Comparison of ENCODE assay signal across 7 cellular contexts in the genomic region with DNA sequence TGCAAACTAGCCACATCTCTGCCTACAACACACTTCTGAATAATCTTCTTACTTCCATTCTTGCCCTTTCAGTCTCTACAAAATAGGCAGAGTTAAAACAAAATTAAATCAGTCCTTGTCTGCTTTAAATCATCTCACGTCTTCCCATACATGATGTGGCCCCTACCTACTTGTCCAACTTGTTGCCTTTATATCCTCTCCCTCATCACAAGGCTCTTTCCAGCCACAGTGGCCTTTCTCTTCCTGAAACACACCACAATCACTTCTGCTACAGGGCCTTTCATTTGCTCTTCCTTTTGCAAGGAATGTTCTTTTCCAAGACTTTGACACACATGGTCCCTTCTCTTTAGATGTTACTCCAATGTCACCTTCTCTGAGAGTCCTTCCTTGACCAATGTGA. TPM values are rescaled to one million over a fixed set of nuclear protein-coding genes. Genes with fewer than 3 reads are reported as not detected.
DNase-seq lines count a peak whose midpoint lies in the region; ATAC-seq and TF ChIP-seq lines count a peak whose summit lies in the region.

No MANE protein-coding gene starts in this region.

- H3K4me2 ChIP-seq in H9 (ENCODE audit: insufficient read depth, insufficient read length, low read length), result peak overlapping the region; percentile 98

- peak overlapping the region; percentile 79 for H3K9ac ChIP-seq in H9 (ENCODE audit: extremely low read depth, insufficient read length, low read length)

- no peak overlapping the region for H4K5ac ChIP-seq in H9 (ENCODE audit: insufficient read length, low read depth, low read length)

- H3K9me3 Mint-ChIP-seq in H9, result no peaks in the 10 kb centered on the region
- no peaks in the 10 kb centered on the region for H3K9me3 Mint-ChIP-seq in Calu3 (ENCODE audit: low read depth, unreplicated experiment)

- no TSS peak for BruUV-seq in Calu3 (replicated peaks; lab: Mats Ljungman, UMichigan)

- intact Hi-C loops in Calu3 (cut with micrococcal nuclease; ENCODE audit: unreplicated experiment), result no loop called here

- H2BK15ac ChIP-seq in H9 (ENCODE audit: low read depth, low read length), result no peak overlapping the region

- no peak overlapping the region for H3K4ac ChIP-seq in H9 (ENCODE audit: low read depth, low read length)

- peaks cover 44% of the 10 kb centered on the region; the same call in 1 of the 2 replicates for H3K79me2 ChIP-seq in H9 (ENCODE audit: insufficient read depth, low read length)

- ATAC-seq in thoracic aorta (ENCODE audit: insufficient number of reproducible peaks, low FRiP score, low read depth) (no peak), GM18517 (IDR thresholded peaks at IDR 0.05; ENCODE audit: unreplicated experiment) (no peak)

- H4K8ac ChIP-seq in H9 (replicated peaks; ENCODE audit: insufficient read length, low read depth, low read length), result no peak overlapping the region

- no peaks in the 10 kb centered on the region for H3K27me3 ChIP-seq in H9 (ENCODE audit: insufficient read depth, low read length)
- no peaks in the 10 kb centered on the region for H3K27me3 ChIP-seq in SJSA1 (replicated peaks)
- no peaks in the 10 kb centered on the region for H3K27me3 ChIP-seq in iPS DF 6.9 (ENCODE audit: control insufficient read depth, insufficient read depth, low read length)
- no peaks in the 10 kb centered on the region for H3K27me3 ChIP-seq in thoracic aorta (replicated peaks; ENCODE audit: insufficient read depth)

- H3K27ac Mint-ChIP-seq in H9 (no peak overlapping the region), Calu3 (ENCODE audit: unreplicated experiment) (no peak overlapping the region)

- H4K91ac ChIP-seq in H9 (ENCODE audit: insufficient read length, low read depth, low read length), result no peak overlapping the region

- no peak overlapping the region for H3T11ph ChIP-seq in H9 (ENCODE audit: low read length)

- H3K4me1 ChIP-seq in H9 (ENCODE audit: insufficient read depth, low read length) (no peaks in the 10 kb centered on the region; the same call in 1 of the 2 replicates), SJSA1 (replicated peaks) (peaks cover 11% of the 10 kb centered on the region; the same call in 1 of the 2 replicates), iPS DF 6.9 (ENCODE audit: control insufficient read depth, insufficient read depth, low read length) (peaks cover 3% of the 10 kb centered on the region; the same call in 1 of the 2 replicates), thoracic aorta (ENCODE audit: control insufficient read depth in 1 of 2, low read depth in 2 of 2) (peaks cover 36 to 54% of the 10 kb centered on the region in 2 donors)

- H3K4me1 Mint-ChIP-seq in H9 (peaks cover 34 to 39% of the 10 kb centered on the region in 2 experiments), Calu3 (ENCODE audit: low read depth, unreplicated experiment) (peaks cover 23% of the 10 kb centered on the region)

- H2BK120ac ChIP-seq in H9 (ENCODE audit: low read depth, low read length, poor library complexity, severe bottlenecking), result no peak overlapping the region

- TF ChIP-seq CTCF in H9 (conservative IDR thresholded peaks at IDR 0.05) (no peak), thoracic aorta (IDR thresholded peaks at IDR 0.05) (no peak), Calu3 (IDR thresholded peaks at IDR 0.05; ENCODE audit: unreplicated experiment) (no peak)

- no peak overlapping the region for H3K14ac ChIP-seq in H9 (ENCODE audit: insufficient read depth, low read length)

- no peak overlapping the region for H3K56ac ChIP-seq in H9 (ENCODE audit: insufficient read length, low read depth, low read length)

- H3K9me3 ChIP-seq in H9 (ENCODE audit: control insufficient read depth, low read depth, low read length) (no peaks in the 10 kb centered on the region), SJSA1 (replicated peaks) (no peaks in the 10 kb centered on the region), iPS DF 6.9 (ENCODE audit: control insufficient read depth, insufficient read depth, low read length) (no peaks in the 10 kb centered on the region), thoracic aorta (no peaks in the 10 kb centered on the region)

- H3K4me3 Mint-ChIP-seq in H9, result no peak overlapping the region
- H3K4me3 Mint-ChIP-seq in Calu3 (ENCODE audit: low read depth, unreplicated experiment), result no peak overlapping the region

- no peak overlapping the region for H2BK20ac ChIP-seq in H9 (ENCODE audit: low read depth, low read length, poor library complexity, severe bottlenecking)

- no peaks in the 10 kb centered on the region for H3K79me1 ChIP-seq in H9 (ENCODE audit: insufficient read depth, low read depth, low read length, poor library complexity, severe bottlenecking)

- no peaks in the 10 kb centered on the region for H4K20me1 ChIP-seq in H9 (ENCODE audit: control insufficient read depth, insufficient read depth, insufficient read length)

- H3K23me2 ChIP-seq in H9 (ENCODE audit: insufficient read length, low read depth, low read length, poor library complexity, severe bottlenecking), result peaks cover 10% of the 10 kb centered on the region

- H2BK5ac ChIP-seq in H9 (ENCODE audit: insufficient read length, low read length), result no peak overlapping the region

- H3K27me3 Mint-ChIP-seq in H9 (ENCODE audit: low read depth), result no peaks in the 10 kb centered on the region
- no peaks in the 10 kb centered on the region for H3K27me3 Mint-ChIP-seq in Calu3 (ENCODE audit: unreplicated experiment)

- peaks cover 26% of the 10 kb centered on the region for H3K36me3 ChIP-seq in SJSA1
- H3K36me3 ChIP-seq in iPS DF 6.9 (ENCODE audit: control insufficient read depth, insufficient read depth, low read length), result no peaks in the 10 kb centered on the region
- H3K36me3 ChIP-seq in thoracic aorta, result no peaks in the 10 kb centered on the region

- no peak overlapping the region for H3K18ac ChIP-seq in H9 (ENCODE audit: insufficient read length, low read depth, low read length)

- CTCF ChIA-PET in Calu3 (lab: Charles Lee), result no interaction called here

- no peak overlapping the region for H3K23ac ChIP-seq in H9 (ENCODE audit: insufficient read length, low read depth, low read length)

- H2AFZ ChIP-seq in H9 (ENCODE audit: low read length), result no peak overlapping the region

- DNase-seq in H9, result no peak
- no peak for DNase-seq in SJSA1 (ENCODE audit: low read depth in 1 of 2, low spot score in 2 of 2)
- DNase-seq in iPS DF 6.9 (ENCODE audit: low read depth, low spot score), result no peak
- DNase-seq in thoracic aorta (ENCODE audit: low spot score), result no peak
- no peak for DNase-seq in Calu3
- no peak for DNase-seq in 8988T

- no CpG with 5 or more reads among the region's 1 CpG for WGBS in H9 (ENCODE audit: extremely low coverage, insufficient read length, low lambda C conversion rate)
- no CpG with 5 or more reads among the region's 1 CpG for WGBS in iPS DF 6.9 (ENCODE audit: insufficient coverage, insufficient read length)

- H3K4me3 ChIP-seq in SJSA1 (peak overlapping the region; percentile 70), iPS DF 6.9 (ENCODE audit: low read length) (peak overlapping the region; percentile 5; the same call in 1 of the 2 replicates), thoracic aorta (peak overlapping the region; percentile 93)

- H3K36me3 Mint-ChIP-seq in H9 (ENCODE audit: insufficient read depth in 1 of 3, low read depth in 3 of 3), result peaks cover 14% of the 10 kb centered on the region in 3 experiments; a peak in 6 of 7 replicates
- H3K36me3 Mint-ChIP-seq in Calu3 (ENCODE audit: insufficient read depth, unreplicated experiment), result peaks cover 8% of the 10 kb centered on the region

- H3K27ac ChIP-seq in H9 (ENCODE audit: insufficient read length, low read depth, low read length), result no peak overlapping the region
- H3K27ac ChIP-seq in SJSA1, result no peak overlapping the region
- H3K27ac ChIP-seq in iPS DF 6.9 (ENCODE audit: low read length), result no peak overlapping the region
- no peak overlapping the region for H3K27ac ChIP-seq in thoracic aorta

- no peak overlapping the region for H2AK5ac ChIP-seq in H9 (ENCODE audit: insufficient read length, low read length)

- H2BK12ac ChIP-seq in H9 (ENCODE audit: insufficient read length, low read depth, low read length), result no peak overlapping the region

RNA-seq across cellular contexts. Expression of gene RBM26, which starts 1.7 kb away (rescaled TPM):
- total RNA-seq in H9 (2021), result 66.8 and 70.5 TPM in 2 replicates
- 14.5 and 25.4 TPM in 2 replicates for total RNA-seq in SJSA1 (2014; rRNA removed; shearing (Covaris generic))
- total RNA-seq in thoracic aorta, result 10 to 100 TPM; 30.9 to 55.4 TPM
- total RNA-seq in Calu3 (2022), result 18.9 and 19.2 TPM in 2 replicates

Comparison
In these comparisons a context has a peak if more than half of its experiments do, and no peak if none do; other contexts are left out.
1. H3K4me3 ChIP-seq: peak in every context shown above with its lines; median percentile 93 in thoracic aorta; 70 in SJSA1; 5 in iPS DF 6.9.